Comparison of ENCODE assay signal across 9 cellular contexts in genomic region chr12:26274441-26275312, GRCh38.
A peak's percentile ranks its signal among the peaks of the same experiment; 100 is the strongest.
DNase-seq lines count a peak whose midpoint lies in the region; ATAC-seq and TF ChIP-seq lines count a peak whose summit lies in the region.
"Had no signal": no experiment of that assay in that cellular context is flagged by ENCODE, and none has a peak within 500 bp of the region (broad histone marks: within the 10 kb centered on the region; RNA-seq: fewer than 3 reads in every experiment).

No MANE protein-coding gene starts in this region.

- no peak overlapping the region for H3K4me2 ChIP-seq in DND-41 (ENCODE audit: insufficient read depth, low read length)

- WGBS in endodermal cell (ENCODE audit: insufficient coverage in 1 of 2, insufficient read length in 1 of 2), 2 experiments = 59 to 81% methylated on average over 5 to 13 of the region's 13 CpGs

- H3K79me2 ChIP-seq in DND-41 (ENCODE audit: insufficient read depth, low read length) = no peaks in the 10 kb centered on the region

- H3K27ac ChIP-seq in DND-41 (ENCODE audit: low read length) (no peak overlapping the region), endodermal cell (ENCODE audit: low read depth, low read length) (peak overlapping the region; percentile 33)

- H3K9me3 Mint-ChIP-seq in endodermal cell (no peaks in the 10 kb centered on the region), mesothelial cell of epicardium (no peaks in the 10 kb centered on the region)
- H3K9me3 Mint-ChIP-seq: activated naive CD4-positive, alpha-beta T cell treated with anti-CD3 and anti-CD28 coated beads, Interleukin-2, amount 50 U/mL, for 24 hours had no signal

- peak overlapping the region; percentile 89 for H3K27ac Mint-ChIP-seq in endodermal cell
- H3K27ac Mint-ChIP-seq in mesothelial cell of epicardium = peak overlapping the region; percentile 88
- H3K27ac Mint-ChIP-seq: activated naive CD4-positive, alpha-beta T cell treated with anti-CD3 and anti-CD28 coated beads, Interleukin-2, amount 50 U/mL, for 24 hours had no signal

- H3K36me3 ChIP-seq in DND-41 (ENCODE audit: insufficient read depth, low read length) (no peaks in the 10 kb centered on the region), endodermal cell (ENCODE audit: control insufficient read depth, insufficient read depth, low read length) (no peaks in the 10 kb centered on the region)

- TF ChIP-seq CTCF in DND-41 (IDR thresholded peaks at IDR 0.05; ENCODE audit: borderline replicate concordance, extremely low read depth, low read length, poor library complexity, severe bottlenecking) = no peak
- TF ChIP-seq CTCF in endodermal cell (conservative IDR thresholded peaks at IDR 0.05) = peak; percentile 30
- TF ChIP-seq CTCF in mesothelial cell of epicardium (IDR thresholded peaks at IDR 0.05; ENCODE audit: unreplicated experiment) = no peak

- H3K27me3 ChIP-seq in DND-41 (ENCODE audit: insufficient read depth, low read length, poor library complexity) (no peaks in the 10 kb centered on the region), endodermal cell (ENCODE audit: control insufficient read depth, insufficient read depth, low read length, poor library complexity, severe bottlenecking) (peaks cover 12% of the 10 kb centered on the region)

- no peak overlapping the region for H3K9ac ChIP-seq in DND-41 (ENCODE audit: low read depth, low read length)
- H3K9ac ChIP-seq in endodermal cell (ENCODE audit: extremely low read depth, low read length, poor library complexity, severe bottlenecking) = no peak overlapping the region

- H3K27me3 Mint-ChIP-seq in endodermal cell (ENCODE audit: insufficient read depth) = peaks cover 14% of the 10 kb centered on the region
- peaks cover 3% of the 10 kb centered on the region for H3K27me3 Mint-ChIP-seq in mesothelial cell of epicardium (ENCODE audit: low read depth)

- H3K4me3 Mint-ChIP-seq in endodermal cell = peak overlapping the region; percentile 1
- no peak overlapping the region for H3K4me3 Mint-ChIP-seq in mesothelial cell of epicardium
- H3K4me3 Mint-ChIP-seq: activated naive CD4-positive, alpha-beta T cell treated with anti-CD3 and anti-CD28 coated beads, Interleukin-2, amount 50 U/mL, for 24 hours had no signal

- ATAC-seq in DND-41 (ENCODE audit: insufficient read depth, low read depth) = 0 out of 3 replicates have a peak, but pooled peaks have one; percentile 17
- peak; percentile 89 for ATAC-seq in GM21367 (IDR thresholded peaks at IDR 0.05; ENCODE audit: unreplicated experiment)
- peak; percentile 94 for ATAC-seq in HG03575 (IDR thresholded peaks at IDR 0.05; ENCODE audit: extremely low read depth, insufficient number of reproducible peaks, low FRiP score, unreplicated experiment)

- DNase-seq in DND-41 = no peak
- peak; percentile 96 for DNase-seq in T1000 (lab: John Stamatoyannopoulos, UW)
- DNase-seq in endodermal cell = peak; percentile 83
- no peak for DNase-seq in mesothelial cell of epicardium (ENCODE audit: low spot score in 2 of 2, unreplicated experiment in 2 of 2)
- DNase-seq in stimulated activated CD8-positive, alpha-beta memory T cell treated with anti-CD3 and anti-CD28 coated beads, Interleukin-7, amount 100 ng/mL, for 48 hours (ENCODE audit: extremely low read depth in 1 of 2, low read depth in 1 of 2) = peak; percentile 13 to 61
- no peak for DNase-seq in T-helper 9 cell

- H4K20me1 ChIP-seq in DND-41 (ENCODE audit: insufficient read depth, low read length) = no peaks in the 10 kb centered on the region

- H3K4me1 Mint-ChIP-seq in endodermal cell (peaks cover 61% of the 10 kb centered on the region), mesothelial cell of epicardium (peaks cover 48% of the 10 kb centered on the region)
- H3K4me1 Mint-ChIP-seq: activated naive CD4-positive, alpha-beta T cell treated with anti-CD3 and anti-CD28 coated beads, Interleukin-2, amount 50 U/mL, for 24 hours had no signal

- H3K4me1 ChIP-seq in DND-41 (ENCODE audit: insufficient read depth, low read length) (no peaks in the 10 kb centered on the region), endodermal cell (ENCODE audit: control insufficient read depth, insufficient read depth, low read length) (peaks cover 21% of the 10 kb centered on the region)

- H2AFZ ChIP-seq in DND-41 (ENCODE audit: low read depth, low read length) = no peak overlapping the region

- H3K4me3 ChIP-seq in DND-41 (ENCODE audit: low read depth in 1 of 2, low read length in 2 of 2) (no peak overlapping the region), endodermal cell (ENCODE audit: low read length) (no peak overlapping the region)

- no peaks in the 10 kb centered on the region for H3K9me3 ChIP-seq in DND-41 (ENCODE audit: insufficient read depth, low read length, severe bottlenecking)
- H3K9me3 ChIP-seq in endodermal cell (ENCODE audit: control insufficient read depth, low read length) = no peaks in the 10 kb centered on the region

- H3K36me3 Mint-ChIP-seq in endodermal cell (ENCODE audit: low read depth) (no peaks in the 10 kb centered on the region), mesothelial cell of epicardium (no peaks in the 10 kb centered on the region)
- H3K36me3 Mint-ChIP-seq: activated naive CD4-positive, alpha-beta T cell treated with anti-CD3 and anti-CD28 coated beads, Interleukin-2, amount 50 U/mL, for 24 hours had no signal

Comparison
In these comparisons a context has a peak if more than half of its experiments do, and no peak if none do; other contexts are left out.
1. ATAC-seq: peak in every context shown above with its lines; median percentile 94 in HG03575; 89 in GM21367; 17 in DND-41.
2. DNase-seq: peak in T1000 (single experiment), endodermal cell (single experiment) and stimulated activated CD8-positive, alpha-beta memory T cell treated with anti-CD3 and anti-CD28 coated beads, Interleukin-7, amount 100 ng/mL, for 48 hours (2 of 2); none in DND-41 (single experiment), mesothelial cell of epicardium (0 of 2) and T-helper 9 cell (single experiment).